Comparison of ENCODE assay signal across 8 cellular contexts in genomic region chr5:1104327-1105006, GRCh38. TPM values are rescaled to one million over a fixed set of nuclear protein-coding genes. Genes with fewer than 3 reads are reported as not detected.
A peak's percentile ranks its signal among the peaks of the same experiment; 100 is the strongest.
DNase-seq lines count a peak whose midpoint lies in the region; ATAC-seq and TF ChIP-seq lines count a peak whose summit lies in the region.

No MANE protein-coding gene starts in this region.

- H3K9me3 ChIP-seq in T-helper 17 cell (ENCODE audit: control insufficient read depth, low read length, poor library complexity, severe bottlenecking) (no peaks in the 10 kb centered on the region), gastrocnemius medialis (no peaks in the 10 kb centered on the region), MM.1S (replicated peaks; ENCODE audit: insufficient read depth, low read length) (no peaks in the 10 kb centered on the region)
- H3K9me3 ChIP-seq in effector memory CD4-positive, alpha-beta T cell (ENCODE audit: control insufficient read depth, low read length) = no peaks in the 10 kb centered on the region

- H2AFZ ChIP-seq in MM.1S (ENCODE audit: low read length) = no peak overlapping the region

- H3K27me3 Mint-ChIP-seq in T-helper 17 cell = no peaks in the 10 kb centered on the region

- H3K36me3 ChIP-seq in effector memory CD4-positive, alpha-beta T cell (ENCODE audit: control insufficient read depth, insufficient read depth, low read length) = no peaks in the 10 kb centered on the region
- H3K36me3 ChIP-seq in gastrocnemius medialis (no peaks in the 10 kb centered on the region), MM.1S (replicated peaks; ENCODE audit: insufficient read depth, low read length) (no peaks in the 10 kb centered on the region)

- H3K9me2 ChIP-seq in MM.1S (replicated peaks; ENCODE audit: insufficient read depth, low read length) = no peaks in the 10 kb centered on the region

- H3K36me3 Mint-ChIP-seq in T-helper 17 cell (ENCODE audit: low read depth) = peaks cover 4% of the 10 kb centered on the region

- no peak for TF ChIP-seq POLR2A in gastrocnemius medialis (IDR thresholded peaks at IDR 0.05)

- peak overlapping the region; percentile 59 for H3K4me3 ChIP-seq in effector memory CD4-positive, alpha-beta T cell (ENCODE audit: insufficient read depth, low read depth, low read length, poor library complexity, severe bottlenecking)
- peak overlapping the region in 1 of 4 donors; percentile 25 for H3K4me3 ChIP-seq in gastrocnemius medialis
- no peak overlapping the region for H3K4me3 ChIP-seq in MM.1S (ENCODE audit: low read length)

- in situ Hi-C loops in gastrocnemius medialis (cut with MboI; ENCODE audit: low sequenced_read_pairs in 4 of 4) = no loop called here

- DNase-seq in T-helper 17 cell (peak in 2 of 3 donors; percentile 48 to 50), gastrocnemius medialis (no peak), MM.1S (no peak)
- peak; percentile 15 to 38 (median 28) for DNase-seq in effector memory CD4-positive, alpha-beta T cell

- no peaks in the 10 kb centered on the region for H3K27me3 ChIP-seq in effector memory CD4-positive, alpha-beta T cell (replicated peaks; ENCODE audit: control insufficient read depth, insufficient read depth, low read length, poor library complexity, severe bottlenecking)
- H3K27me3 ChIP-seq in gastrocnemius medialis = no peaks in the 10 kb centered on the region
- no peaks in the 10 kb centered on the region for H3K27me3 ChIP-seq in MM.1S (replicated peaks; ENCODE audit: insufficient read depth, low read length)

- peak overlapping the region; percentile 96 for H3K27ac Mint-ChIP-seq in T-helper 17 cell

- peak overlapping the region; percentile 94 for H3K4me3 Mint-ChIP-seq in T-helper 17 cell

- H3K79me2 ChIP-seq in MM.1S (ENCODE audit: low read length) = peaks cover 98% of the 10 kb centered on the region

- no peak overlapping the region for H3K9ac ChIP-seq in MM.1S (ENCODE audit: low read length)

- peaks cover 55% of the 10 kb centered on the region for H3K4me1 ChIP-seq in effector memory CD4-positive, alpha-beta T cell (ENCODE audit: control insufficient read depth, insufficient read depth, low read length, poor library complexity, severe bottlenecking)
- H3K4me1 ChIP-seq in gastrocnemius medialis (peaks cover 27 to 36% of the 10 kb centered on the region in 2 donors), MM.1S (ENCODE audit: low read length) (no peaks in the 10 kb centered on the region)

- H4K20me1 ChIP-seq in MM.1S (ENCODE audit: insufficient read depth, low read length) = 0 out of 2 replicates have a peak, but pooled peaks cover 6% of the 10 kb centered on the region

- intact Hi-C loops in gastrocnemius medialis (cut with DNase I; ENCODE audit: low total_unique reads) = loop anchor here (5.0 kb wide), 1 partner anchor 38 kb away; no protein-coding TSS in a partner anchor

- H3K4me1 Mint-ChIP-seq in T-helper 17 cell = peaks cover 55% of the 10 kb centered on the region

- H3K4me2 ChIP-seq in MM.1S (ENCODE audit: low read depth, low read length) = no peak overlapping the region

- ATAC-seq in GM21619 (IDR thresholded peaks at IDR 0.05; ENCODE audit: unreplicated experiment) (peak; percentile 40), T-helper 17 cell (peak; percentile 62), gastrocnemius medialis (peak in 1 of 2 donors; percentile 44), HG02852 (IDR thresholded peaks at IDR 0.05; ENCODE audit: unreplicated experiment) (no peak), HG03139 (IDR thresholded peaks at IDR 0.05; ENCODE audit: unreplicated experiment) (no peak), GM21515 (IDR thresholded peaks at IDR 0.05; ENCODE audit: unreplicated experiment) (no peak)

- H3K27ac ChIP-seq in effector memory CD4-positive, alpha-beta T cell (ENCODE audit: insufficient read depth, low read length, poor library complexity, severe bottlenecking) = peak overlapping the region; percentile 86
- H3K27ac ChIP-seq in gastrocnemius medialis (peak overlapping the region; percentile 45 to 74 (median 70)), MM.1S (ENCODE audit: low read length) (no peak overlapping the region)

- TF ChIP-seq CTCF in gastrocnemius medialis (IDR thresholded peaks at IDR 0.05 in 4 of 5, conservative IDR thresholded peaks at IDR 0.05 in 1 of 5) (no peak), MM.1S (IDR thresholded peaks at IDR 0.05; ENCODE audit: low read length) (no peak)

- no peaks in the 10 kb centered on the region for H3F3A ChIP-seq in MM.1S (ENCODE audit: insufficient read depth, low read length)

RNA-seq across cellular contexts. Expression of gene SLC12A7, which starts 7.4 kb away (rescaled TPM):
- total RNA-seq in T-helper 17 cell (10 to 100 TPM; 36.6 to 88.0 TPM), gastrocnemius medialis (1 to 10 TPM; 1.6 to 5.3 (median 3.5) TPM)

Comparison
In these comparisons a context has a peak if more than half of its experiments do, and no peak if none do; other contexts are left out.
1. ATAC-seq: peak in GM21619 (single experiment) and T-helper 17 cell (single experiment); none in HG02852 (single experiment), HG03139 (single experiment) and GM21515 (single experiment).
2. DNase-seq: peak in T-helper 17 cell (2 of 3) and effector memory CD4-positive, alpha-beta T cell (3 of 3); none in gastrocnemius medialis (0 of 2) and MM.1S (single experiment).
3. RNA of gene SLC12A7, which starts 7.4 kb away (total RNA-seq): 36.6 to 88.0 TPM in T-helper 17 cell; 1.6 to 5.3 TPM in gastrocnemius medialis; every median in the first group is over 4 times any median in the second.